Comparison of ENCODE assay signal across 1 cellular context in genomic region chr17:74971069-74971841, GRCh38.
TF ChIP-seq lines count a peak whose summit lies in the region.

No MANE protein-coding gene starts in this region.

TF ChIP-seq in HepG2, 621 proteins besides CTCF, POLR2A, EP300 and RAD21 (continued from another document and continues in another):
- TF ChIP-seq ZNF678 (CRISPR knock-in tag; IDR thresholded peaks at IDR 0.05) (no peak), HIVEP1 (CRISPR knock-in tag; IDR thresholded peaks at IDR 0.05) (no peak), HOXA3 (CRISPR knock-in tag; IDR thresholded peaks at IDR 0.05) (no peak), ZNF558 (CRISPR knock-in tag; IDR thresholded peaks at IDR 0.05; ENCODE audit: borderline replicate concordance) (no peak), ZNF484 (CRISPR knock-in tag; IDR thresholded peaks at IDR 0.05; ENCODE audit: borderline replicate concordance, low read depth) (no peak), ZNF83 (CRISPR knock-in tag; IDR thresholded peaks at IDR 0.05; ENCODE audit: borderline replicate concordance) (peak; percentile 68; the same call in 1 of the 2 replicates), FUBP1 (CRISPR knock-in tag; IDR thresholded peaks at IDR 0.05; ENCODE audit: borderline replicate concordance) (no peak), ZBTB26 (CRISPR knock-in tag; IDR thresholded peaks at IDR 0.05; ENCODE audit: borderline replicate concordance) (no peak), ATF1 (CRISPR knock-in tag; IDR thresholded peaks at IDR 0.05) (no peak), TOE1 (CRISPR knock-in tag; IDR thresholded peaks at IDR 0.05) (no peak), ZNF563 (CRISPR knock-in tag; IDR thresholded peaks at IDR 0.05) (0 out of 2 replicates have a peak, but pooled peaks have one; percentile 58), ZSCAN31 (CRISPR knock-in tag; IDR thresholded peaks at IDR 0.05; ENCODE audit: low read depth) (no peak), E2F2 (CRISPR knock-in tag; IDR thresholded peaks at IDR 0.05; ENCODE audit: borderline replicate concordance) (no peak), ZBTB42 (CRISPR knock-in tag; IDR thresholded peaks at IDR 0.05) (no peak), IRF9 (CRISPR knock-in tag; IDR thresholded peaks at IDR 0.05; ENCODE audit: borderline replicate concordance) (no peak), ZNF749 (CRISPR knock-in tag; IDR thresholded peaks at IDR 0.05; ENCODE audit: borderline replicate concordance) (0 out of 2 replicates have a peak, but pooled peaks have one; percentile 3), ZNF382 (CRISPR knock-in tag; IDR thresholded peaks at IDR 0.05; ENCODE audit: borderline replicate concordance) (no peak), ZBTB39 (CRISPR knock-in tag; IDR thresholded peaks at IDR 0.05) (no peak), ZNF781 (CRISPR knock-in tag; IDR thresholded peaks at IDR 0.05; ENCODE audit: borderline replicate concordance, not compliant biosample characterization) (no peak), ZNF512B (CRISPR knock-in tag; IDR thresholded peaks at IDR 0.05; ENCODE audit: borderline replicate concordance) (no peak), ZNF614 (CRISPR knock-in tag; IDR thresholded peaks at IDR 0.05; ENCODE audit: borderline replicate concordance) (no peak), FOSL2 (CRISPR knock-in tag; IDR thresholded peaks at IDR 0.05) (no peak), ZNF124 (CRISPR knock-in tag; IDR thresholded peaks at IDR 0.05) (no peak), SMAD9 (CRISPR knock-in tag; IDR thresholded peaks at IDR 0.05) (no peak), ZBTB46 (CRISPR knock-in tag; IDR thresholded peaks at IDR 0.05; ENCODE audit: borderline replicate concordance) (no peak), CHD2 (IDR thresholded peaks at IDR 0.05; ENCODE audit: low read depth, low read length) (no peak), ZNF280D (CRISPR knock-in tag; IDR thresholded peaks at IDR 0.05) (no peak), DPF2 (CRISPR knock-in tag; IDR thresholded peaks at IDR 0.05; ENCODE audit: borderline replicate concordance, low read depth) (no peak), ZNF770 (CRISPR knock-in tag; IDR thresholded peaks at IDR 0.05) (peak; percentile 71), DNMT1 (CRISPR knock-in tag; IDR thresholded peaks at IDR 0.05) (no peak), CBFB (CRISPR knock-in tag; IDR thresholded peaks at IDR 0.05) (0 out of 2 replicates have a peak, but pooled peaks have one; percentile 11), HDAC1 (CRISPR knock-in tag; IDR thresholded peaks at IDR 0.05) (no peak; the same call in 1 of the 2 replicates), TBX2 (CRISPR knock-in tag; IDR thresholded peaks at IDR 0.05; ENCODE audit: borderline replicate concordance) (no peak), SMC3 (IDR thresholded peaks at IDR 0.05; ENCODE audit: low read length) (no peak), GLI4 (CRISPR knock-in tag; IDR thresholded peaks at IDR 0.05; ENCODE audit: borderline replicate concordance) (0 out of 2 replicates have a peak, but pooled peaks have one; percentile 28)
